2 cellular contexts compared by ENCODE assay signal in the genomic region with DNA sequence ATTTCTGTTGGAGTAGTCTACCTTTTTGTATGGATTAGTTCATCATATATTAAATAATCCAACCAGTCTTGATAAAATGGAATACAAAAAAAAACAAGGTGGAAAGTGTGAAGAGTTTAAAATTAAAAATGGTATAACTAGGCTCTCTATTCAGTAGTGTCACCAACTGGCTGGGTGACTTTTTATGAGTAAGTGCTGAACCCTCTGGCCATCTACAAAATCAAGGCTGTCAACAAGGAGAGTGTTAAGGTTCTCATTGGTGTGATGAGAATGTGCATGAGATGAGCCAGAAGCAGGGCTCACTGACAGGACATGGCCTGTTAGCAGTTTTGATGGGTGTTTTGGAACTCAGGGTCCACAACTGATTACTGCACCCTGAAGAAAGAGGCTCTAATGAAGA.
TF ChIP-seq lines count a peak whose summit lies in the region.

No MANE protein-coding gene starts in this region.

TF ChIP-seq in IMR-90, 13 proteins besides CTCF, POLR2A, EP300 and RAD21:
- TF ChIP-seq, protein P1, sequence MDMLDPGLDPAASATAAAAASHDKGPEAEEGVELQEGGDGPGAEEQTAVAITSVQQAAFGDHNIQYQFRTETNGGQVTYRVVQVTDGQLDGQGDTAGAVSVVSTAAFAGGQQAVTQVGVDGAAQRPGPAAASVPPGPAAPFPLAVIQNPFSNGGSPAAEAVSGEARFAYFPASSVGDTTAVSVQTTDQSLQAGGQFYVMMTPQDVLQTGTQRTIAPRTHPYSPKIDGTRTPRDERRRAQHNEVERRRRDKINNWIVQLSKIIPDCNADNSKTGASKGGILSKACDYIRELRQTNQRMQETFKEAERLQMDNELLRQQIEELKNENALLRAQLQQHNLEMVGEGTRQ (IDR thresholded peaks at IDR 0.05; ENCODE audit: low read depth, low read length), result no peak
- no peak for TF ChIP-seq RCOR1 (IDR thresholded peaks at IDR 0.05; ENCODE audit: insufficient replicate concordance, low read length)
- TF ChIP-seq MXI1 (IDR thresholded peaks at IDR 0.05; ENCODE audit: borderline replicate concordance, low read depth, low read length), result no peak
- TF ChIP-seq SMC3 (IDR thresholded peaks at IDR 0.05; ENCODE audit: low read depth, low read length), result no peak
- no peak for TF ChIP-seq FOS (IDR thresholded peaks at IDR 0.05; ENCODE audit: low read depth, low read length)
- TF ChIP-seq NFE2L2 (IDR thresholded peaks at IDR 0.05; ENCODE audit: low read depth, low read length), result no peak
- TF ChIP-seq MAFK (IDR thresholded peaks at IDR 0.05; ENCODE audit: low read depth, low read length), result no peak
- TF ChIP-seq, protein P2, sequence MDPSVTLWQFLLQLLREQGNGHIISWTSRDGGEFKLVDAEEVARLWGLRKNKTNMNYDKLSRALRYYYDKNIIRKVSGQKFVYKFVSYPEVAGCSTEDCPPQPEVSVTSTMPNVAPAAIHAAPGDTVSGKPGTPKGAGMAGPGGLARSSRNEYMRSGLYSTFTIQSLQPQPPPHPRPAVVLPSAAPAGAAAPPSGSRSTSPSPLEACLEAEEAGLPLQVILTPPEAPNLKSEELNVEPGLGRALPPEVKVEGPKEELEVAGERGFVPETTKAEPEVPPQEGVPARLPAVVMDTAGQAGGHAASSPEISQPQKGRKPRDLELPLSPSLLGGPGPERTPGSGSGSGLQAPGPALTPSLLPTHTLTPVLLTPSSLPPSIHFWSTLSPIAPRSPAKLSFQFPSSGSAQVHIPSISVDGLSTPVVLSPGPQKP (IDR thresholded peaks at IDR 0.05; ENCODE audit: borderline replicate concordance, low read depth, low read length), result no peak
- TF ChIP-seq RFX5 (IDR thresholded peaks at IDR 0.05; ENCODE audit: low read depth, low read length), result no peak
- TF ChIP-seq CEBPB (IDR thresholded peaks at IDR 0.05; ENCODE audit: low read depth, low read length), result no peak
- no peak for TF ChIP-seq CHD1 (IDR thresholded peaks at IDR 0.05; ENCODE audit: low read depth, low read length)
- no peak for TF ChIP-seq MAZ (IDR thresholded peaks at IDR 0.05; ENCODE audit: borderline replicate concordance, low read depth, low read length)
- TF ChIP-seq BHLHE40 (IDR thresholded peaks at IDR 0.05; ENCODE audit: low read depth, low read length), result no peak

TF ChIP-seq in H1, 55 proteins besides CTCF, POLR2A, EP300 and RAD21:
- TF ChIP-seq CHD2 (IDR thresholded peaks at IDR 0.05; ENCODE audit: low read length) (no peak), MAX (IDR thresholded peaks at IDR 0.05) (no peak)
- TF ChIP-seq, protein P1 (IDR thresholded peaks at IDR 0.05; ENCODE audit: low read length), result no peak
